16 cellular contexts compared by ENCODE assay signal in genomic region chr12:95884998-95885397, GRCh38. TPM values are rescaled to one million over a fixed set of nuclear protein-coding genes. Genes with fewer than 3 reads are reported as not detected.
"Had no signal": no experiment of that assay in that cellular context is flagged by ENCODE, and none has a peak within 500 bp of the region (broad histone marks: within the 10 kb centered on the region; RNA-seq: fewer than 3 reads in every experiment).

No MANE protein-coding gene starts in this region.

- H3K4me1 ChIP-seq: neural progenitor cell, stomach had no signal

- H3K4me3 ChIP-seq: cardiac muscle cell, neural progenitor cell, ovary, skin epidermis, stomach, thoracic aorta had no signal

- H2AFZ ChIP-seq: neural progenitor cell had no signal

- ATAC-seq: activated CD8-positive, alpha-beta memory T cell treated with anti-CD3 and anti-CD28 coated beads, Interleukin-2, amount 10 ng/mL, durations not matched to agents 7 days and 5 days; activated T-cell treated with anti-CD3 and anti-CD28 coated beads, Interleukin-2, amount 50 U/mL, for 72 hours had no signal

- H3K9ac ChIP-seq: neural progenitor cell had no signal

- H3K27ac ChIP-seq: cardiac muscle cell, epithelial cell of prostate, neural progenitor cell, ovary, skin epidermis, stomach, thoracic aorta had no signal

- DNase-seq: activated CD4-positive, alpha-beta T cell treated with anti-CD3 and anti-CD28 coated beads for 1 hour; activated CD4-positive, alpha-beta T cell treated with anti-CD3 and anti-CD28 coated beads, Interleukin-2, amount 50 U/mL, for 48 hours; activated CD8-positive, alpha-beta memory T cell treated with anti-CD3 and anti-CD28 coated beads, Interleukin-2, amount 10 ng/mL, durations not matched to agents 7 days and 5 days; activated gamma-delta T cell treated with Interleukin-2 at 50 U/mL for 16 hours; activated naive CD8-positive, alpha-beta T cell treated with anti-CD3 and anti-CD28 coated beads, Interleukin-2, amount 10 ng/mL, durations not matched to agents 7 days and 5 days; activated T-cell treated with anti-CD3 and anti-CD28 coated beads, Interleukin-2, amount 50 U/mL, for 72 hours; aorta; effector CD4-positive, alpha-beta T cell; ovary; stomach had no signal

- H3K4me2 ChIP-seq: neural progenitor cell had no signal

- H3K36me3 ChIP-seq: cardiac muscle cell, neural progenitor cell, ovary, stomach, thoracic aorta had no signal

- H3K9me3 ChIP-seq: ovary, thoracic aorta had no signal

- H3K27me3 ChIP-seq: cardiac muscle cell, neural progenitor cell, ovary, stomach had no signal

RNA-seq across cellular contexts. Expression of gene CCDC38, which starts 57.4 kb away (rescaled TPM):
- total RNA-seq: aorta, cardiac muscle cell, stomach, thoracic aorta had no signal

RNA-seq across cellular contexts. Expression of gene AMDHD1, which starts 58.1 kb away (rescaled TPM):
- total RNA-seq: mesothelial cell of epicardium, stomach had no signal
